In genomic region chr6:48087448-48087847, GRCh38 we compare ENCODE assay signal across 9 cellular contexts. TPM values are rescaled to one million over a fixed set of nuclear protein-coding genes. Genes with fewer than 3 reads are reported as not detected.
A peak's percentile ranks its signal among the peaks of the same experiment; 100 is the strongest.
DNase-seq lines count a peak whose midpoint lies in the region; ATAC-seq and TF ChIP-seq lines count a peak whose summit lies in the region.
"Had no signal": no experiment of that assay in that cellular context is flagged by ENCODE, and none has a peak within 500 bp of the region (broad histone marks: within the 10 kb centered on the region; RNA-seq: fewer than 3 reads in every experiment).

No MANE protein-coding gene starts in this region.

- TF ChIP-seq CTCF in AG04450 (IDR thresholded peaks at IDR 0.05; ENCODE audit: low read depth, low read length) (peak; percentile 39; the same call in 1 of the 2 replicates), GM23338 (conservative IDR thresholded peaks at IDR 0.05; ENCODE audit: low read depth in 2 of 2) (peak in 1 of 2 experiments; percentile 52; a peak in 3 of 4 replicates), Panc1 (IDR thresholded peaks at IDR 0.05) (peak; percentile 47; the same call in 1 of the 2 replicates), fibroblast of mammary gland (conservative IDR thresholded peaks at IDR 0.05; ENCODE audit: control insufficient read depth, insufficient read depth, low read depth, low read length) (peak; percentile 55), mesothelial cell of epicardium (IDR thresholded peaks at IDR 0.05; ENCODE audit: unreplicated experiment) (no peak), gastrocnemius medialis (IDR thresholded peaks at IDR 0.05 in 4 of 5, conservative IDR thresholded peaks at IDR 0.05 in 1 of 5) (no peak)

- H4K20me1 ChIP-seq in GM23338 (replicated peaks; ENCODE audit: insufficient read depth): no peaks in the 10 kb centered on the region

- in situ Hi-C loops in Panc1 (cut with HindIII; ENCODE audit: low pct_unique_long_range_greater_than_20kb, low sequenced_read_pairs): no loop called here
- in situ Hi-C loops in gastrocnemius medialis (cut with MboI; ENCODE audit: low sequenced_read_pairs in 4 of 4): no loop called here

- H3K4me3 Mint-ChIP-seq in GM23338 (no peak overlapping the region), mesothelial cell of epicardium (no peak overlapping the region)

- H3K27me3 Mint-ChIP-seq in GM23338 (ENCODE audit: insufficient read depth, low read depth, poor library complexity) (peaks cover 2% of the 10 kb centered on the region), mesothelial cell of epicardium (ENCODE audit: low read depth) (no peaks in the 10 kb centered on the region)

- H3K27ac ChIP-seq in AG04450 (ENCODE audit: low read depth, low read length) (no peak overlapping the region), GM23338 (ENCODE audit: low read depth) (no peak overlapping the region), Panc1 (ENCODE audit: low read length) (no peak overlapping the region), gastrocnemius medialis (no peak overlapping the region)
- H3K27ac ChIP-seq: pancreas had no signal

- no peaks in the 10 kb centered on the region for H3K27me3 ChIP-seq in AG04450 (ENCODE audit: control insufficient read depth, insufficient read depth, low read length)
- H3K27me3 ChIP-seq in GM23338 (ENCODE audit: insufficient read depth): no peaks in the 10 kb centered on the region
- no peaks in the 10 kb centered on the region for H3K27me3 ChIP-seq in Panc1 (ENCODE audit: control insufficient read depth, insufficient read depth, low read length)
- no peaks in the 10 kb centered on the region for H3K27me3 ChIP-seq in gastrocnemius medialis

- H3K9me3 ChIP-seq in AG04450 (ENCODE audit: control insufficient read depth, insufficient read depth, low read length) (no peaks in the 10 kb centered on the region), Panc1 (ENCODE audit: control insufficient read depth, insufficient read depth, low read depth, low read length) (no peaks in the 10 kb centered on the region), gastrocnemius medialis (no peaks in the 10 kb centered on the region)
- H3K9me3 ChIP-seq: pancreas had no signal

- H3K36me3 ChIP-seq in GM23338 (ENCODE audit: insufficient read depth) (0 out of 2 replicates have a peak, but pooled peaks cover 3% of the 10 kb centered on the region), Panc1 (ENCODE audit: control insufficient read depth, insufficient read depth, low read length) (no peaks in the 10 kb centered on the region), gastrocnemius medialis (no peaks in the 10 kb centered on the region)
- H3K36me3 ChIP-seq: pancreas had no signal

- H3K9me2 ChIP-seq in GM23338 (ENCODE audit: insufficient read depth): no peaks in the 10 kb centered on the region

- H3K4me1 Mint-ChIP-seq in GM23338 (no peaks in the 10 kb centered on the region), mesothelial cell of epicardium (peaks cover 14% of the 10 kb centered on the region)

- ATAC-seq in GM23338 (no peak), Panc1 (no peak), GM19351 (IDR thresholded peaks at IDR 0.05; ENCODE audit: unreplicated experiment) (no peak), gastrocnemius medialis (no peak)
- ATAC-seq in stimulated activated naive CD8-positive, alpha-beta T cell treated with anti-CD3 and anti-CD28 coated beads, Interleukin-15, Interleukin-2, amounts not matched to agents 100 U/mL and 50 U/mL, for 24 hours: no peak
- ATAC-seq: pancreas had no signal

- H3K36me3 Mint-ChIP-seq in GM23338 (ENCODE audit: low read depth): peaks cover 13% of the 10 kb centered on the region; the same call in 2 of the 3 replicates
- peaks cover 10% of the 10 kb centered on the region for H3K36me3 Mint-ChIP-seq in mesothelial cell of epicardium

- no TSS peak for BruUV-seq in Panc1 (replicated peaks; lab: Mats Ljungman, UMichigan)

- no peaks in the 10 kb centered on the region for H3F3A ChIP-seq in GM23338 (replicated peaks; ENCODE audit: low read depth)

- H3K4me3 ChIP-seq in AG04450 (ENCODE audit: low read depth, low read length) (no peak overlapping the region), GM23338 (no peak overlapping the region), Panc1 (ENCODE audit: low read depth in 2 of 2, low read length in 2 of 2) (no peak overlapping the region), fibroblast of mammary gland (ENCODE audit: control insufficient read depth, low read depth, low read length) (no peak overlapping the region), gastrocnemius medialis (no peak overlapping the region)
- H3K4me3 ChIP-seq: pancreas had no signal

- no peaks in the 10 kb centered on the region for H3K79me2 ChIP-seq in GM23338 (replicated peaks; ENCODE audit: insufficient read depth)

- CTCF ChIA-PET in AG04450 (lab: Charles Lee): interaction anchor here (0.6 to 3.4 kb wide), 5 partner anchors 11 to 1485 kb away, joined by 3 to 30 read pairs (median 7); no protein-coding TSS in a partner anchor
- CTCF ChIA-PET in Panc1 (lab: Charles Lee): interaction anchor here (0.7 kb wide), 1 partner anchor 678 kb away, joined by 3 read pairs; no protein-coding TSS in a partner anchor

- TF ChIP-seq POLR2A in gastrocnemius medialis (IDR thresholded peaks at IDR 0.05): no peak

- no peak for DNase-seq in AG04450 (ENCODE audit: low read depth, low spot score)
- DNase-seq in GM23338 (ENCODE audit: low spot score): peak; percentile 3
- peak; percentile 20 for DNase-seq in Panc1 (ENCODE audit: low read depth, low spot score)
- DNase-seq in fibroblast of mammary gland (ENCODE audit: low read depth): peak; percentile 72
- DNase-seq in stimulated activated naive CD8-positive, alpha-beta T cell treated with anti-CD3 and anti-CD28 coated beads, Interleukin-15, Interleukin-2, amounts not matched to agents 100 U/mL and 50 U/mL, for 24 hours: no peak
- DNase-seq in mesothelial cell of epicardium (ENCODE audit: low spot score in 2 of 2, unreplicated experiment in 2 of 2): no peak
- no peak for DNase-seq in gastrocnemius medialis
- DNase-seq: pancreas had no signal

- H3K4me2 ChIP-seq in GM23338: no peak overlapping the region

- H3K4me1 ChIP-seq in GM23338 (ENCODE audit: insufficient read depth): no peaks in the 10 kb centered on the region
- H3K4me1 ChIP-seq in Panc1 (ENCODE audit: control insufficient read depth, insufficient read depth, low read length): no peaks in the 10 kb centered on the region
- no peaks in the 10 kb centered on the region for H3K4me1 ChIP-seq in gastrocnemius medialis
- H3K4me1 ChIP-seq: pancreas had no signal

- no peak overlapping the region for H3K27ac Mint-ChIP-seq in GM23338
- H3K27ac Mint-ChIP-seq in mesothelial cell of epicardium: no peak overlapping the region

- POLR2A ChIA-PET in AG04450 (lab: Yijun Ruan, JAX) (no interaction called here), Panc1 (lab: Charles Lee) (no interaction called here)

- intact Hi-C loops in Panc1 (cut with micrococcal nuclease; ENCODE audit: unreplicated experiment): loop anchor here (5.0 kb wide), 1 partner anchor 680 kb away; no protein-coding TSS in a partner anchor
- intact Hi-C loops in gastrocnemius medialis (cut with DNase I; ENCODE audit: low total_unique reads): no loop called here

- H3K9me3 Mint-ChIP-seq in GM23338 (peaks cover 11% of the 10 kb centered on the region; the same call in 2 of the 3 replicates), mesothelial cell of epicardium (peaks cover 5% of the 10 kb centered on the region)

- H2AFZ ChIP-seq in GM23338: no peak overlapping the region

RNA-seq across cellular contexts. Expression of gene PTCHD4, which starts 23.5 kb away (rescaled TPM):
- polyA plus RNA-seq in AG04450 (2011; rRNA removed) (2.3 and 2.9 TPM in 2 replicates), GM23338 (2016; fragmentation: Nextera tagmentation; extraction: Ambion mirVana) (0.19 and 0.78 TPM in 2 replicates)
- 3.0 and 3.5 TPM in 2 replicates for polyA minus RNA-seq in AG04450 (2011; rRNA and poly(A)+ RNA removed)
- total RNA-seq in GM23338 (2014; rRNA removed; shearing (Covaris generic)): 0.31 and 0.66 TPM in 2 replicates
- total RNA-seq in Panc1 (2021; ENCODE audit: unreplicated experiment) (not detected), mesothelial cell of epicardium (7.8 to 8.6 TPM (median 8.5 TPM) in 3 replicates), gastrocnemius medialis (under 1 TPM in 2 of 4 donors, not detected in 2; 0.15 to 0.20 TPM)
- not detected for polyA plus RNA-seq in Panc1 (2012; ENCODE audit: insufficient read length)

Comparison
In these comparisons a context has a peak if more than half of its experiments do, and no peak if none do; other contexts are left out.
1. DNase-seq: peak in GM23338 (single experiment), Panc1 (single experiment) and fibroblast of mammary gland (single experiment); none in AG04450 (single experiment), stimulated activated naive CD8-positive, alpha-beta T cell treated with anti-CD3 and anti-CD28 coated beads, Interleukin-15, Interleukin-2, amounts not matched to agents 100 U/mL and 50 U/mL, for 24 hours (single experiment), mesothelial cell of epicardium (0 of 2) and gastrocnemius medialis (0 of 2).
2. CTCF ChIP-seq: peak in AG04450 (single experiment), Panc1 (single experiment) and fibroblast of mammary gland (single experiment); none in mesothelial cell of epicardium (single experiment) and gastrocnemius medialis (0 of 5).